ENCODE assay signal across 12 cellular contexts in the genomic region with DNA sequence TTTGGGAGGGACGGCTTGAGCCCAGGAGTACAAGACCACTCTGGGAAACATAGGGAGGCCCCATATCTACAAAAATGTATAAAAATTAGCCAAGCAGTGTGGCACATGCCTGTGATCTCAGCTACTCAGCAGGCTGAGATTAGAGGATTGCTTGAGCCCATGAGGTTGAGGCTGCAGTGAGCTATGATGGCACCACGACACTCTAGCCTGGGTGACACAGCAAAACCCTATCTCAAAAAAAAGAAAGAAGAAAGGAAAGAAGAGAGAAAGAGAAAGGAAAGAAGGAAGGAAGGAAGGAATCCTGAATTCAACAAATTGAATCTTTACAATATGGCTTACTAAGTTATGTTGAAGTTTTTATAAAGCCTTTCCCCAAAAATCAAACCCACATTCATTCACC. TPM values are rescaled to one million over a fixed set of nuclear protein-coding genes. Genes with fewer than 3 reads are reported as not detected.
DNase-seq lines count a peak whose midpoint lies in the region; ATAC-seq and TF ChIP-seq lines count a peak whose summit lies in the region.
"Had no signal": no experiment of that assay in that cellular context is flagged by ENCODE, and none has a peak within 500 bp of the region (broad histone marks: within the 10 kb centered on the region; RNA-seq: fewer than 3 reads in every experiment).

No MANE protein-coding gene starts in this region.

- H3K9me3 Mint-ChIP-seq in activated T-cell treated with anti-CD3 and anti-CD28 coated beads, Interleukin-2, amount 50 U/mL, for 72 hours, result no peaks in the 10 kb centered on the region

- peak overlapping the region; percentile 82 for H3K9ac ChIP-seq in OCI-LY3 (ENCODE audit: low read length)

- no peak for TF ChIP-seq CTCF in OCI-LY3 (IDR thresholded peaks at IDR 0.05; ENCODE audit: low read depth, low read length)

- H3K36me3 Mint-ChIP-seq in activated T-cell treated with anti-CD3 and anti-CD28 coated beads, Interleukin-2, amount 50 U/mL, for 72 hours (ENCODE audit: insufficient read depth in 2 of 2), result peaks cover 0 to 4% of the 10 kb centered on the region in 2 donors

- no peaks in the 10 kb centered on the region for H4K20me1 ChIP-seq in OCI-LY3 (ENCODE audit: insufficient read depth, low read length)

- peak overlapping the region; percentile 80 for H3K4me2 ChIP-seq in OCI-LY3 (ENCODE audit: low read length)

- peak overlapping the region; percentile 39 to 99 for H3K4me3 Mint-ChIP-seq in activated T-cell treated with anti-CD3 and anti-CD28 coated beads, Interleukin-2, amount 50 U/mL, for 72 hours

- peak overlapping the region; percentile 51; the same call in 1 of the 2 replicates for H3K27ac ChIP-seq in OCI-LY3 (ENCODE audit: low read length)

- H3K9me3 ChIP-seq in OCI-LY3 (ENCODE audit: insufficient read depth, low read length), result no peaks in the 10 kb centered on the region

- peak overlapping the region; percentile 88 for H3K4me3 ChIP-seq in OCI-LY3 (ENCODE audit: low read length)
- no peak overlapping the region for H3K4me3 ChIP-seq in H7 (ENCODE audit: insufficient read depth, low read depth, low read length)

- H3K27ac Mint-ChIP-seq in activated T-cell treated with anti-CD3 and anti-CD28 coated beads, Interleukin-2, amount 50 U/mL, for 72 hours, result peak overlapping the region; percentile 64

- no peak for ATAC-seq in activated T-cell treated with anti-CD3 and anti-CD28 coated beads, Interleukin-2, amount 50 U/mL, for 72 hours (replicated peaks in 1 of 2)

- no peak overlapping the region for H2AFZ ChIP-seq in OCI-LY3 (ENCODE audit: low read depth, low read length)

- H3K27me3 Mint-ChIP-seq in activated T-cell treated with anti-CD3 and anti-CD28 coated beads, Interleukin-2, amount 50 U/mL, for 72 hours (ENCODE audit: low read depth), result peaks cover 7% of the 10 kb centered on the region

- H3K27me3 ChIP-seq in OCI-LY3 (ENCODE audit: low read depth, low read length) (no peaks in the 10 kb centered on the region), H7 (ENCODE audit: control insufficient read depth, insufficient read depth, low read length) (peaks cover 10% of the 10 kb centered on the region; the same call in 1 of the 2 replicates)

- H3K36me3 ChIP-seq in OCI-LY3 (replicated peaks; ENCODE audit: low read depth, low read length) (no peaks in the 10 kb centered on the region), H7 (replicated peaks; ENCODE audit: control insufficient read depth, insufficient read depth, low read length) (no peaks in the 10 kb centered on the region)

- H3K4me1 ChIP-seq in OCI-LY3 (ENCODE audit: low read length), result peaks cover 28% of the 10 kb centered on the region

- DNase-seq in activated T-cell treated with anti-CD3 and anti-CD28 coated beads, Interleukin-2, amount 50 U/mL, for 72 hours, result no peak
- DNase-seq in activated T-cell treated with anti-CD3 and anti-CD28 coated beads, Interleukin-2, amount 50 U/mL, for 1 hour, result no peak
- peak; percentile 53 for DNase-seq in ecto neural progenitor cell (ENCODE audit: low spot score)
- DNase-seq in pons (ENCODE audit: low spot score), result peak; percentile 45
- no peak for DNase-seq in NCI-H2029 (lab: John Stamatoyannopoulos, UW)
- no peak for DNase-seq in NCI-H2081 treated with DMSO at 0.1 percent for 48 hours (lab: John Stamatoyannopoulos, UW)
- DNase-seq in H7, result no peak
- DNase-seq: activated CD4-positive, CD25-positive, alpha-beta regulatory T cell; AML-193; amniotic stem cell; MM.1S had no signal

- H3K79me2 ChIP-seq in OCI-LY3 (ENCODE audit: low read length), result peaks cover 53% of the 10 kb centered on the region

- H3K4me1 Mint-ChIP-seq in activated T-cell treated with anti-CD3 and anti-CD28 coated beads, Interleukin-2, amount 50 U/mL, for 72 hours (ENCODE audit: low read depth), result peaks cover 22% of the 10 kb centered on the region

RNA-seq across cellular contexts. Expression of gene KIF21A, which starts 2.1 kb away (rescaled TPM):
- 10 to 100 TPM; 24.8 to 26.4 TPM for total RNA-seq in activated T-cell treated with anti-CD3 and anti-CD28 coated beads, Interleukin-2, amount 50 U/mL, for 72 hours
- total RNA-seq in H7 (2014; rRNA removed; shearing (Covaris generic)), result 32.7 and 44.7 TPM in 2 replicates

Comparison
In these comparisons a context has a peak if more than half of its experiments do, and no peak if none do; other contexts are left out.
1. DNase-seq: peak in ecto neural progenitor cell (single experiment) and pons (single experiment); none in activated T-cell treated with anti-CD3 and anti-CD28 coated beads, Interleukin-2, amount 50 U/mL, for 72 hours (0 of 2), activated T-cell treated with anti-CD3 and anti-CD28 coated beads, Interleukin-2, amount 50 U/mL, for 1 hour (single experiment), NCI-H2029 (single experiment), NCI-H2081 treated with DMSO at 0.1 percent for 48 hours (single experiment) and H7 (single experiment).